ENCODE assay signal across 30 cellular contexts in genomic region chr5:143481697-143482531, GRCh38.
DNase-seq lines count a peak whose midpoint lies in the region; ATAC-seq and TF ChIP-seq lines count a peak whose summit lies in the region.
"Had no signal": no experiment of that assay in that cellular context is flagged by ENCODE, and none has a peak within 500 bp of the region (broad histone marks: within the 10 kb centered on the region; RNA-seq: fewer than 3 reads in every experiment).

No MANE protein-coding gene starts in this region.

- CTCF ChIA-PET in PC-9 (lab: Charles Lee), result no interaction called here

- H3F3A ChIP-seq in PC-9 (ENCODE audit: insufficient read depth, low read depth), result peaks cover 6% of the 10 kb centered on the region; the same call in 1 of the 2 replicates

- DNase-seq in PC-9 (no peak), fibroblast of peridontal ligament (ENCODE audit: extremely low read depth) (peak; percentile 39), lower lobe of right lung (no peak), NOMO-1 treated with dmso at 0.1 percent for 144 hours (lab: John Stamatoyannopoulos, UW; ENCODE audit: unreplicated experiment) (no peak), NCI-H2029 treated with DMSO at 0.1 percent for 48 hours (lab: John Stamatoyannopoulos, UW) (no peak), mesothelial cell of epicardium (ENCODE audit: low spot score in 2 of 2, unreplicated experiment in 2 of 2) (no peak)
- DNase-seq: activated CD4-positive, alpha-beta T cell treated with anti-CD3 and anti-CD28 coated beads, Interleukin-2, amount 50 U/mL, for 4 hours; activated naive CD4-positive, alpha-beta T cell treated with Interleukin-2 at 50 U/mL for 16 hours; central memory CD4-positive, alpha-beta T cell; COR-L47; dermis blood vessel endothelial cell; GOT3; left ventricle myocardium superior; MG63; midbrain; naive thymus-derived CD8-positive, alpha-beta T cell; NCI-H1105 treated with DMSO at 0.1 percent for 48 hours; NCI-H1930; NCI-H526; Peyer's patch; SHP77; sigmoid colon; stimulated activated CD4-positive, alpha-beta T cell treated with anti-CD3 and anti-CD28 coated beads, Interleukin-4, amount 100 ng/mL, for 1 hour; T-helper 17 cell had no signal

- H3K4me3 ChIP-seq in PC-9 (no peak overlapping the region), lower lobe of right lung (no peak overlapping the region)
- H3K4me3 ChIP-seq: MG63, Peyer's patch, prostate gland, sigmoid colon, tibial nerve had no signal

- H3K79me2 ChIP-seq in PC-9 (ENCODE audit: low read depth), result no peaks in the 10 kb centered on the region

- H3K27me3 ChIP-seq in PC-9 (ENCODE audit: insufficient read depth, low read depth) (no peaks in the 10 kb centered on the region), lower lobe of right lung (ENCODE audit: low read depth) (no peaks in the 10 kb centered on the region)
- H3K27me3 ChIP-seq: MG63, Peyer's patch, sigmoid colon, tibial nerve had no signal

- H3K4me1 Mint-ChIP-seq in mesothelial cell of epicardium, result peaks cover 26% of the 10 kb centered on the region
- H3K4me1 Mint-ChIP-seq: naive thymus-derived CD8-positive, alpha-beta T cell; T-helper 17 cell had no signal

- no peaks in the 10 kb centered on the region for H3K36me3 ChIP-seq in PC-9 (ENCODE audit: low read depth)
- no peaks in the 10 kb centered on the region for H3K36me3 ChIP-seq in lower lobe of right lung
- H3K36me3 ChIP-seq: MG63, Peyer's patch, prostate gland, sigmoid colon, tibial nerve had no signal

- H3K27ac ChIP-seq in PC-9 (peak overlapping the region; percentile 30; the same call in 1 of the 2 replicates), lower lobe of right lung (no peak overlapping the region)
- H3K27ac ChIP-seq: C4-2B, KMS-11, Peyer's patch, prostate gland, sigmoid colon, tibial nerve had no signal

- ATAC-seq in lower lobe of right lung (peak; percentile 45 to 78), HG03469 (IDR thresholded peaks at IDR 0.05; ENCODE audit: unreplicated experiment) (no peak)
- ATAC-seq: activated CD4-positive, CD25-positive, alpha-beta regulatory T cell treated with anti-CD3 and anti-CD28 coated beads, Interleukin-2, amount 50 U/mL, for 24 hours; left ventricle myocardium superior; naive thymus-derived CD8-positive, alpha-beta T cell; T-helper 17 cell had no signal

- H3K9me3 ChIP-seq in PC-9 (ENCODE audit: insufficient read depth, low read depth) (no peaks in the 10 kb centered on the region; the same call in 1 of the 2 replicates), lower lobe of right lung (no peaks in the 10 kb centered on the region)
- H3K9me3 ChIP-seq: MG63, Peyer's patch, prostate gland, sigmoid colon, tibial nerve had no signal

- 0 out of 2 replicates have a peak overlapping the region, but pooled peaks have one; percentile 9 for H3K4me2 ChIP-seq in PC-9
- H3K4me2 ChIP-seq: KMS-11 had no signal

- no peak overlapping the region for H3K4me3 Mint-ChIP-seq in mesothelial cell of epicardium
- H3K4me3 Mint-ChIP-seq: naive thymus-derived CD8-positive, alpha-beta T cell; T-helper 17 cell had no signal

- no peaks in the 10 kb centered on the region for H3K27me3 Mint-ChIP-seq in mesothelial cell of epicardium (ENCODE audit: low read depth)
- H3K27me3 Mint-ChIP-seq: naive thymus-derived CD8-positive, alpha-beta T cell had no signal

- H3K9me2 ChIP-seq in PC-9 (ENCODE audit: insufficient read depth), result no peaks in the 10 kb centered on the region

- no peaks in the 10 kb centered on the region for H4K20me1 ChIP-seq in PC-9 (ENCODE audit: insufficient read depth)

- no peaks in the 10 kb centered on the region for H3K9me3 Mint-ChIP-seq in mesothelial cell of epicardium

- intact Hi-C loops in PC-9 (cut with micrococcal nuclease; ENCODE audit: unreplicated experiment) (no loop called here), lower lobe of right lung (cut with DNase I) (no loop called here)

- no peak for TF ChIP-seq CTCF in PC-9 (conservative IDR thresholded peaks at IDR 0.05)
- no peak for TF ChIP-seq CTCF in lower lobe of right lung (IDR thresholded peaks at IDR 0.05)
- no peak for TF ChIP-seq CTCF in mesothelial cell of epicardium (IDR thresholded peaks at IDR 0.05; ENCODE audit: unreplicated experiment)

- peak overlapping the region; percentile 67; the same call in 1 of the 2 replicates for H2AFZ ChIP-seq in PC-9

- no peak overlapping the region for H3K27ac Mint-ChIP-seq in mesothelial cell of epicardium
- H3K27ac Mint-ChIP-seq: naive thymus-derived CD8-positive, alpha-beta T cell; T-helper 17 cell had no signal

- no TSS peak for BruUV-seq in PC-9 (replicated peaks; lab: Mats Ljungman, UMichigan)

- peaks cover 24% of the 10 kb centered on the region for H3K4me1 ChIP-seq in PC-9 (replicated peaks; ENCODE audit: insufficient read depth)
- H3K4me1 ChIP-seq in lower lobe of right lung, result peaks cover 6% of the 10 kb centered on the region
- H3K4me1 ChIP-seq: Peyer's patch, prostate gland, sigmoid colon had no signal

- POLR2A ChIA-PET in PC-9 (lab: Charles Lee; ENCODE audit: unreplicated experiment), result no interaction called here

- no peaks in the 10 kb centered on the region for H3K36me3 Mint-ChIP-seq in mesothelial cell of epicardium
- H3K36me3 Mint-ChIP-seq: naive thymus-derived CD8-positive, alpha-beta T cell had no signal
